In the genomic region with DNA sequence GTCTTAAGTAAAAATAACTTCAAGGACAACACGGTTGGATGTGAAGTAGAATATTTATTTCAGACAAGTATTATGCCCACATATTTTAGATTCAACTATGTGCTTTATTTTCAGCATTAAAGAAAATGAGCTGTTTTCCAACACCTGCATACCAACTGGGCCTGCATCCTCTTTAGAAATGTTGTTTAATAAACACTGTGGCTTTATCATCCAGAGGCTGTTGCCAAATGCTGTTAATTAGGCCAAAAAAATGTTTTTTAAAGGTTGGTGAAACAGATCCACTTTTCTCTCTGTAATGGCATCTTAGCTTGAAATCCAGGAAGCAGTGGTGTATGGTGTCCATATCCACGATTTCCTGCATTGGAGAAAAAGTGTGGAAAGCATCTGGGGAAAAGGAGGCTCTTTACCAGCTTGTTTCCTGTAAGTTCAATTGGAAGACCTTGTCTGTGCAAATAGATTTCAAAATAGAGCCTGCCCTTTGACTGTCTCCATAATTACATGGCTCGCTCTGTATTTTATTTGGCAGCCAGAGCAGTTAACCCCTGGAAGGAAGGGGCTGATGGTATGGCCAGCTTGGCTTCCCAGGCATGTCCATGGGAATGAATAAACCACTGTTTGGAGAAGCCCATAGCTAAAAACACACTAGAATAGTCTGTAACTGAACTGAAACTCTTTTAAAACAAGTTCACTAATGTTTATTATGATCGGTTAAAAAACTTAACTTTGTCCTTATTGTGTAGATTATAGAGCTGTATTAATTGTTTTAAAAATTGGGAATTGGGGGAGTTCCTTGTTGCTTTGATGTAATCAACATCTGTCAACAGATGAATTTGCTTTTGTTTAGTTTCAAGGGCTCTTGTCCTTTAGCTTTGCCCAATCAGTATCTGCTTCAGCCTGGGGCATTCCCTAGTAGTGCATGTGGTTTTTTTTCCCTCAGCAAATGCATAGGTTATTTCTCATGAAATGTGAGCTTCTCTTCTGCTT, we compare ENCODE assay signal across 1 cellular context.
TF ChIP-seq lines count a peak whose summit lies in the region.

No MANE protein-coding gene starts in this region.

TF ChIP-seq in HepG2, 621 proteins besides CTCF, POLR2A, EP300 and RAD21 (continued from another document and continues in another):
- TF ChIP-seq, protein P1, sequence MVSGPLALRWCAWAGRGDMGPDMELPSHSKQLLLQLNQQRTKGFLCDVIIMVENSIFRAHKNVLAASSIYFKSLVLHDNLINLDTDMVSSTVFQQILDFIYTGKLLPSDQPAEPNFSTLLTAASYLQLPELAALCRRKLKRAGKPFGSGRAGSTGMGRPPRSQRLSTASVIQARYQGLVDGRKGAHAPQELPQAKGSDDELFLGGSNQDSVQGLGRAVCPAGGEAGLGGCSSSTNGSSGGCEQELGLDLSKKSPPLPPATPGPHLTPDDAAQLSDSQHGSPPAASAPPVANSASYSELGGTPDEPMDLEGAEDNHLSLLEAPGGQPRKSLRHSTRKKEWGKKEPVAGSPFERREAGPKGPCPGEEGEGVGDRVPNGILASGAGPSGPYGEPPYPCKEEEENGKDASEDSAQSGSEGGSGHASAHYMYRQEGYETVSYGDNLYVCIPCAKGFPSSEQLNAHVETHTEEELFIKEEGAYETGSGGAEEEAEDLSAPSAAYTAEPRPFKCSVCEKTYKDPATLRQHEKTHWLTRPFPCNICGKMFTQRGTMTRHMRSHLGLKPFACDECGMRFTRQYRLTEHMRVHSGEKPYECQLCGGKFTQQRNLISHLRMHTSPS (CRISPR knock-in tag; IDR thresholded peaks at IDR 0.05; ENCODE audit: low read depth): no peak
- TF ChIP-seq PHF8 (CRISPR knock-in tag; IDR thresholded peaks at IDR 0.05) (0 out of 2 replicates have a peak, but pooled peaks have one; percentile 27), RAD51 (IDR thresholded peaks at IDR 0.05; ENCODE audit: borderline replicate concordance) (no peak), NR2C2 (CRISPR knock-in tag; IDR thresholded peaks at IDR 0.05; ENCODE audit: borderline replicate concordance) (peak; percentile 68), ATF1 (CRISPR knock-in tag; IDR thresholded peaks at IDR 0.05) (peak; percentile 76), DNMT3B (CRISPR knock-in tag; conservative IDR thresholded peaks at IDR 0.05) (no peak), HNRNPH1 (optimal IDR thresholded peaks at IDR 0.05; ENCODE audit: low read depth, low read length) (no peak), TRIM24 (CRISPR knock-in tag; IDR thresholded peaks at IDR 0.05) (no peak), CBX1 (IDR thresholded peaks at IDR 0.05; ENCODE audit: low read depth) (peak; percentile 75), THYN1 (CRISPR knock-in tag; IDR thresholded peaks at IDR 0.05; ENCODE audit: borderline replicate concordance, low read depth) (peak; percentile 65; the same call in 1 of the 2 replicates), ZNF205 (CRISPR knock-in tag; IDR thresholded peaks at IDR 0.05) (peak; percentile 63; the same call in 1 of the 2 replicates), KLF9 (CRISPR knock-in tag; IDR thresholded peaks at IDR 0.05; ENCODE audit: low read depth) (no peak; the same call in 1 of the 2 replicates), KAT7 (CRISPR knock-in tag; IDR thresholded peaks at IDR 0.05; ENCODE audit: borderline replicate concordance) (peak; percentile 84), DMAP1 (CRISPR knock-in tag; IDR thresholded peaks at IDR 0.05) (peak; percentile 85), ARNT (IDR thresholded peaks at IDR 0.05) (no peak), ETV6 (CRISPR knock-in tag; conservative IDR thresholded peaks at IDR 0.05) (peak; percentile 99), NCOA2 (CRISPR knock-in tag; IDR thresholded peaks at IDR 0.05) (peak; percentile 97), CAMTA2 (CRISPR knock-in tag; IDR thresholded peaks at IDR 0.05; ENCODE audit: borderline replicate concordance) (no peak), ZNF567 (CRISPR knock-in tag; IDR thresholded peaks at IDR 0.05; ENCODE audit: borderline replicate concordance) (0 out of 2 replicates have a peak, but pooled peaks have one; percentile 47), ZNF335 (CRISPR knock-in tag; IDR thresholded peaks at IDR 0.05) (peak; percentile 70; the same call in 1 of the 2 replicates), IRX3 (CRISPR knock-in tag; IDR thresholded peaks at IDR 0.05; ENCODE audit: borderline replicate concordance, low read depth) (0 out of 2 replicates have a peak, but pooled peaks have one; percentile 28), IKZF4 (CRISPR knock-in tag; IDR thresholded peaks at IDR 0.05; ENCODE audit: borderline replicate concordance, low read depth, not compliant biosample characterization) (no peak), ZNF564 (CRISPR knock-in tag; IDR thresholded peaks at IDR 0.05) (peak; percentile 62; the same call in 1 of the 2 replicates), ZMYM3 (CRISPR knock-in tag; IDR thresholded peaks at IDR 0.05) (peak; percentile 59; the same call in 1 of the 2 replicates), ZSCAN12 (CRISPR knock-in tag; IDR thresholded peaks at IDR 0.05) (peak; percentile 89), PHF21A (CRISPR knock-in tag; IDR thresholded peaks at IDR 0.05) (peak; percentile 99), MYNN (CRISPR knock-in tag; IDR thresholded peaks at IDR 0.05; ENCODE audit: low read depth) (no peak), ZMYM2 (CRISPR knock-in tag; IDR thresholded peaks at IDR 0.05) (no peak), MTF1 (CRISPR knock-in tag; IDR thresholded peaks at IDR 0.05) (no peak), ARNTL (CRISPR knock-in tag; IDR thresholded peaks at IDR 0.05) (peak; percentile 41; the same call in 1 of the 2 replicates), CENPX (CRISPR knock-in tag; IDR thresholded peaks at IDR 0.05) (no peak), HOXD1 (CRISPR knock-in tag; IDR thresholded peaks at IDR 0.05) (peak; percentile 81; the same call in 1 of the 2 replicates), ZNF557 (CRISPR knock-in tag; IDR thresholded peaks at IDR 0.05) (0 out of 2 replicates have a peak, but pooled peaks have one; percentile 60)
- TF ChIP-seq, protein P2, sequence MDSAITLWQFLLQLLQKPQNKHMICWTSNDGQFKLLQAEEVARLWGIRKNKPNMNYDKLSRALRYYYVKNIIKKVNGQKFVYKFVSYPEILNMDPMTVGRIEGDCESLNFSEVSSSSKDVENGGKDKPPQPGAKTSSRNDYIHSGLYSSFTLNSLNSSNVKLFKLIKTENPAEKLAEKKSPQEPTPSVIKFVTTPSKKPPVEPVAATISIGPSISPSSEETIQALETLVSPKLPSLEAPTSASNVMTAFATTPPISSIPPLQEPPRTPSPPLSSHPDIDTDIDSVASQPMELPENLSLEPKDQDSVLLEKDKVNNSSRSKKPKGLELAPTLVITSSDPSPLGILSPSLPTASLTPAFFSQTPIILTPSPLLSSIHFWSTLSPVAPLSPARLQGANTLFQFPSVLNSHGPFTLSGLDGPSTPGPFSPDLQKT (CRISPR knock-in tag; IDR thresholded peaks at IDR 0.05; ENCODE audit: borderline replicate concordance): no peak
- TF ChIP-seq, protein P3, sequence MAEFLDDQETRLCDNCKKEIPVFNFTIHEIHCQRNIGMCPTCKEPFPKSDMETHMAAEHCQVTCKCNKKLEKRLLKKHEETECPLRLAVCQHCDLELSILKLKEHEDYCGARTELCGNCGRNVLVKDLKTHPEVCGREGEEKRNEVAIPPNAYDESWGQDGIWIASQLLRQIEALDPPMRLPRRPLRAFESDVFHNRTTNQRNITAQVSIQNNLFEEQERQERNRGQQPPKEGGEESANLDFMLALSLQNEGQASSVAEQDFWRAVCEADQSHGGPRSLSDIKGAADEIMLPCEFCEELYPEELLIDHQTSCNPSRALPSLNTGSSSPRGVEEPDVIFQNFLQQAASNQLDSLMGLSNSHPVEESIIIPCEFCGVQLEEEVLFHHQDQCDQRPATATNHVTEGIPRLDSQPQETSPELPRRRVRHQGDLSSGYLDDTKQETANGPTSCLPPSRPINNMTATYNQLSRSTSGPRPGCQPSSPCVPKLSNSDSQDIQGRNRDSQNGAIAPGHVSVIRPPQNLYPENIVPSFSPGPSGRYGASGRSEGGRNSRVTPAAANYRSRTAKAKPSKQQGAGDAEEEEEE (CRISPR knock-in tag; IDR thresholded peaks at IDR 0.05; ENCODE audit: borderline replicate concordance): no peak
- TF ChIP-seq, protein P4, sequence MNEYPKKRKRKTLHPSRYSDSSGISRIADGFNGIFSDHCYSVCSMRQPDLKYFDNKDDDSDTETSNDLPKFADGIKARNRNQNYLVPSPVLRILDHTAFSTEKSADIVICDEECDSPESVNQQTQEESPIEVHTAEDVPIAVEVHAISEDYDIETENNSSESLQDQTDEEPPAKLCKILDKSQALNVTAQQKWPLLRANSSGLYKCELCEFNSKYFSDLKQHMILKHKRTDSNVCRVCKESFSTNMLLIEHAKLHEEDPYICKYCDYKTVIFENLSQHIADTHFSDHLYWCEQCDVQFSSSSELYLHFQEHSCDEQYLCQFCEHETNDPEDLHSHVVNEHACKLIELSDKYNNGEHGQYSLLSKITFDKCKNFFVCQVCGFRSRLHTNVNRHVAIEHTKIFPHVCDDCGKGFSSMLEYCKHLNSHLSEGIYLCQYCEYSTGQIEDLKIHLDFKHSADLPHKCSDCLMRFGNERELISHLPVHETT (CRISPR knock-in tag; conservative IDR thresholded peaks at IDR 0.05): 0 out of 2 replicates have a peak, but pooled peaks have one; percentile 53
- TF ChIP-seq, protein P5, sequence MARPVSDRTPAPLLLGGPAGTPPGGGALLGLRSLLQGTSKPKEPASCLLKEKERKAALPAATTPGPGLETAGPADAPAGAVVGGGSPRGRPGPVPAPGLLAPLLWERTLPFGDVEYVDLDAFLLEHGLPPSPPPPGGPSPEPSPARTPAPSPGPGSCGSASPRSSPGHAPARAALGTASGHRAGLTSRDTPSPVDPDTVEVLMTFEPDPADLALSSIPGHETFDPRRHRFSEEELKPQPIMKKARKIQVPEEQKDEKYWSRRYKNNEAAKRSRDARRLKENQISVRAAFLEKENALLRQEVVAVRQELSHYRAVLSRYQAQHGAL (CRISPR knock-in tag; IDR thresholded peaks at IDR 0.05; ENCODE audit: not compliant biosample characterization): no peak
- TF ChIP-seq, protein P6, sequence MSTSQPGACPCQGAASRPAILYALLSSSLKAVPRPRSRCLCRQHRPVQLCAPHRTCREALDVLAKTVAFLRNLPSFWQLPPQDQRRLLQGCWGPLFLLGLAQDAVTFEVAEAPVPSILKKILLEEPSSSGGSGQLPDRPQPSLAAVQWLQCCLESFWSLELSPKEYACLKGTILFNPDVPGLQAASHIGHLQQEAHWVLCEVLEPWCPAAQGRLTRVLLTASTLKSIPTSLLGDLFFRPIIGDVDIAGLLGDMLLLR (CRISPR knock-in tag; IDR thresholded peaks at IDR 0.05): no peak
- TF ChIP-seq, protein P7, sequence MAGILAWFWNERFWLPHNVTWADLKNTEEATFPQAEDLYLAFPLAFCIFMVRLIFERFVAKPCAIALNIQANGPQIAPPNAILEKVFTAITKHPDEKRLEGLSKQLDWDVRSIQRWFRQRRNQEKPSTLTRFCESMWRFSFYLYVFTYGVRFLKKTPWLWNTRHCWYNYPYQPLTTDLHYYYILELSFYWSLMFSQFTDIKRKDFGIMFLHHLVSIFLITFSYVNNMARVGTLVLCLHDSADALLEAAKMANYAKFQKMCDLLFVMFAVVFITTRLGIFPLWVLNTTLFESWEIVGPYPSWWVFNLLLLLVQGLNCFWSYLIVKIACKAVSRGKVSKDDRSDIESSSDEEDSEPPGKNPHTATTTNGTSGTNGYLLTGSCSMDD (CRISPR knock-in tag; IDR thresholded peaks at IDR 0.05): no peak
- TF ChIP-seq, protein P8, sequence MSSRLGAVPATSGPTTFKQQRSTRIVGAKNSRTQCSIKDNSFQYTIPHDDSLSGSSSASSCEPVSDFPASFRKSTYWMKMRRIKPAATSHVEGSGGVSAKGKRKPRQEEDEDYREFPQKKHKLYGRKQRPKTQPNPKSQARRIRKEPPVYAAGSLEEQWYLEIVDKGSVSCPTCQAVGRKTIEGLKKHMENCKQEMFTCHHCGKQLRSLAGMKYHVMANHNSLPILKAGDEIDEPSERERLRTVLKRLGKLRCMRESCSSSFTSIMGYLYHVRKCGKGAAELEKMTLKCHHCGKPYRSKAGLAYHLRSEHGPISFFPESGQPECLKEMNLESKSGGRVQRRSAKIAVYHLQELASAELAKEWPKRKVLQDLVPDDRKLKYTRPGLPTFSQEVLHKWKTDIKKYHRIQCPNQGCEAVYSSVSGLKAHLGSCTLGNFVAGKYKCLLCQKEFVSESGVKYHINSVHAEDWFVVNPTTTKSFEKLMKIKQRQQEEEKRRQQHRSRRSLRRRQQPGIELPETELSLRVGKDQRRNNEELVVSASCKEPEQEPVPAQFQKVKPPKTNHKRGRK (CRISPR knock-in tag; IDR thresholded peaks at IDR 0.05): no peak
- TF ChIP-seq, protein P9, sequence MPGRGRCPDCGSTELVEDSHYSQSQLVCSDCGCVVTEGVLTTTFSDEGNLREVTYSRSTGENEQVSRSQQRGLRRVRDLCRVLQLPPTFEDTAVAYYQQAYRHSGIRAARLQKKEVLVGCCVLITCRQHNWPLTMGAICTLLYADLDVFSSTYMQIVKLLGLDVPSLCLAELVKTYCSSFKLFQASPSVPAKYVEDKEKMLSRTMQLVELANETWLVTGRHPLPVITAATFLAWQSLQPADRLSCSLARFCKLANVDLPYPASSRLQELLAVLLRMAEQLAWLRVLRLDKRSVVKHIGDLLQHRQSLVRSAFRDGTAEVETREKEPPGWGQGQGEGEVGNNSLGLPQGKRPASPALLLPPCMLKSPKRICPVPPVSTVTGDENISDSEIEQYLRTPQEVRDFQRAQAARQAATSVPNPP (CRISPR knock-in tag; IDR thresholded peaks at IDR 0.05): peak; percentile 88; the same call in 1 of the 2 replicates
